Comparison of ENCODE assay signal across 9 cellular contexts in the genomic region with DNA sequence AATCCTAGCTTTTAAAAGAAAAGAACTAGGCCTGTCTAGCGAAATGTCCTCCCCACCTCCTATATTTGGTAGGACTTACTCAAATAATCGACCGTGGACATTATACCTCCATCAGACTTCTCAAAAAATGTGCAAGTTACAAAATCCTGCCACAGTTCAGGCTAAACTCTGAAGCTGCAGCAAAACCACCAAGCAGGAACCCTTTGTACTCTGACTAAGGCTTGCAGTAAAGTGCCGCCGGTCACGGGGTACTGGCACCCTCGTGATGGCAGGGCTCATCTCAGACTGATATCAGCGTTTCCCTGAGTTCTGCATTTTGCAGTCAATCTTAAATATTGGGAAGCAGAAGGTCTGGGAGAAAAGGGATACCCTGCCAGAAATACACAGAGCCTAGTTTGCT. TPM values are rescaled to one million over a fixed set of nuclear protein-coding genes. Genes with fewer than 3 reads are reported as not detected.
A peak's percentile ranks its signal among the peaks of the same experiment; 100 is the strongest.
DNase-seq lines count a peak whose midpoint lies in the region; ATAC-seq and TF ChIP-seq lines count a peak whose summit lies in the region.
"Had no signal": no experiment of that assay in that cellular context is flagged by ENCODE, and none has a peak within 500 bp of the region (broad histone marks: within the 10 kb centered on the region; RNA-seq: fewer than 3 reads in every experiment).

No MANE protein-coding gene starts in this region.

- peak overlapping the region; percentile 82 for H3K27ac Mint-ChIP-seq in stimulated activated memory B cell treated with anti-CD40 and anti-IgM and Interleukin-4, amounts not matched to agents 10 μg/mL and 1 μg/mL and 100 μg/mL, for 72 hours

- H3K4me3 Mint-ChIP-seq in stimulated activated memory B cell treated with anti-CD40 and anti-IgM and Interleukin-4, amounts not matched to agents 10 μg/mL and 1 μg/mL and 100 μg/mL, for 72 hours: peak overlapping the region; percentile 21

- WGBS in adrenal gland, 4 donors: 61 to 79% (median 68%) methylated on average over 8 of the region's 8 CpGs
- WGBS in lower leg skin, 2 donors: 70 to 81% methylated on average over 8 of the region's 8 CpGs

- in situ Hi-C loops in GM13977 (cut with MboI; ENCODE audit: low pct_unique_long_range_greater_than_20kb, low sequenced_read_pairs, unreplicated experiment): no loop called here

- ATAC-seq in stimulated activated memory B cell treated with anti-CD40 and anti-IgM and Interleukin-4, amounts not matched to agents 10 μg/mL and 1 μg/mL and 100 μg/mL, for 72 hours: peak; percentile 72

- no peaks in the 10 kb centered on the region for H3K27me3 ChIP-seq in adrenal gland

- H3K27me3 Mint-ChIP-seq in stimulated activated memory B cell treated with anti-CD40 and anti-IgM and Interleukin-4, amounts not matched to agents 10 μg/mL and 1 μg/mL and 100 μg/mL, for 72 hours: no peaks in the 10 kb centered on the region

- H3K9me3 Mint-ChIP-seq in stimulated activated memory B cell treated with anti-CD40 and anti-IgM and Interleukin-4, amounts not matched to agents 10 μg/mL and 1 μg/mL and 100 μg/mL, for 72 hours: no peaks in the 10 kb centered on the region

- TF ChIP-seq POLR2A in adrenal gland (IDR thresholded peaks at IDR 0.05): peak in 1 of 2 donors; percentile 64
- no peak for TF ChIP-seq POLR2A in lower leg skin (IDR thresholded peaks at IDR 0.05)

- DNase-seq in SIG-M5 treated with dmso at 0.1 percent for 504 hours (lab: John Stamatoyannopoulos, UW; ENCODE audit: unreplicated experiment): peak; percentile 65
- DNase-seq in SIG-M5 (lab: John Stamatoyannopoulos, UW): no peak
- peak; percentile 66 to 91 (median 82) for DNase-seq in adrenal gland
- DNase-seq in lower leg skin (ENCODE audit: low spot score in 2 of 2): peak; percentile 76 to 95
- no peak for DNase-seq in NCI-H2171 treated with DMSO at 0.1 percent for 48 hours (lab: John Stamatoyannopoulos, UW)
- no peak for DNase-seq in GM13977 (ENCODE audit: low spot score)
- no peak for DNase-seq in GM03348 (ENCODE audit: low spot score)

- intact Hi-C loops in adrenal gland (cut with DNase I) (no loop called here), lower leg skin (cut with DNase I; ENCODE audit: low total_unique reads) (no loop called here)

- TF ChIP-seq CTCF in adrenal gland (IDR thresholded peaks at IDR 0.05) (no peak), lower leg skin (IDR thresholded peaks at IDR 0.05) (no peak), GM13977 (IDR thresholded peaks at IDR 0.05; ENCODE audit: extremely low read depth, insufficient read depth, missing control alignments) (no peak)

- peak overlapping the region in 1 of 4 donors; percentile 4 for H3K4me3 ChIP-seq in adrenal gland
- H3K4me3 ChIP-seq in lower leg skin (ENCODE audit: low read depth, poor library complexity, severe bottlenecking): no peak overlapping the region

- H3K36me3 Mint-ChIP-seq in stimulated activated memory B cell treated with anti-CD40 and anti-IgM and Interleukin-4, amounts not matched to agents 10 μg/mL and 1 μg/mL and 100 μg/mL, for 72 hours: peaks cover 30% of the 10 kb centered on the region

- peak overlapping the region; percentile 4 to 79 (median 60) for H3K27ac ChIP-seq in adrenal gland
- H3K27ac ChIP-seq: KMS-11 had no signal

- H3K36me3 ChIP-seq in adrenal gland (replicated peaks in 1 of 2): peaks cover 0 to 26% of the 10 kb centered on the region in 2 donors

- peaks cover 6% of the 10 kb centered on the region for H3K4me1 Mint-ChIP-seq in stimulated activated memory B cell treated with anti-CD40 and anti-IgM and Interleukin-4, amounts not matched to agents 10 μg/mL and 1 μg/mL and 100 μg/mL, for 72 hours

- H3K9me3 ChIP-seq in adrenal gland (replicated peaks in 1 of 3): no peaks in the 10 kb centered on the region

- H3K4me1 ChIP-seq in adrenal gland (replicated peaks in 1 of 2): peaks cover 17 to 41% of the 10 kb centered on the region in 2 donors

RNA-seq across cellular contexts. Expression of gene SLC11A2, which starts 17.1 kb away (rescaled TPM):
- total RNA-seq in adrenal gland (10 to 100 TPM; 40.6 to 82.2 (median 60.8) TPM), lower leg skin (10 to 100 TPM; 48.8 to 76.1 (median 64.9) TPM)
- polyA plus RNA-seq in adrenal gland: 10 to 100 TPM; 21.7 to 33.2 (median 21.8) TPM

RNA-seq across cellular contexts. Expression of gene LETMD1, which starts 39.1 kb away (rescaled TPM):
- total RNA-seq in adrenal gland (100 to 1,000 TPM in 2 of 8 donors, 10 to 100 TPM in 6; 37.7 to 122 (median 79.3) TPM), lower leg skin (10 to 100 TPM; 51.3 to 75.1 (median 56.6) TPM)
- polyA plus RNA-seq in adrenal gland: 10 to 100 TPM; 59.0 to 69.9 (median 59.1) TPM

RNA-seq across cellular contexts. Expression of gene HIGD1C, which starts 56.7 kb away (rescaled TPM):
- total RNA-seq in adrenal gland (not detected), lower leg skin (not detected)
- not detected for polyA plus RNA-seq in adrenal gland

Comparison
In these comparisons a context has a peak if more than half of its experiments do, and no peak if none do; other contexts are left out.
1. DNase-seq: peak in SIG-M5 treated with dmso at 0.1 percent for 504 hours (single experiment), adrenal gland (7 of 7) and lower leg skin (2 of 2); none in SIG-M5 (single experiment), NCI-H2171 treated with DMSO at 0.1 percent for 48 hours (single experiment), GM13977 (single experiment) and GM03348 (single experiment).